Comparison of ENCODE assay signal across 19 cellular contexts in genomic region chr4:77202491-77202890, GRCh38.
"Had no signal": no experiment of that assay in that cellular context is flagged by ENCODE, and none has a peak within 500 bp of the region (broad histone marks: within the 10 kb centered on the region; RNA-seq: fewer than 3 reads in every experiment).

No MANE protein-coding gene starts in this region.

- H3K27me3 Mint-ChIP-seq: activated CD4-positive, alpha-beta memory T cell treated with anti-CD3 and anti-CD28 coated beads for 36 hours had no signal

- H3K9me3 ChIP-seq: heart left ventricle, pancreas, testis had no signal

- H3K9me3 Mint-ChIP-seq: activated CD4-positive, alpha-beta memory T cell treated with anti-CD3 and anti-CD28 coated beads for 36 hours; mesothelial cell of epicardium; neural progenitor cell; stimulated activated naive CD8-positive, alpha-beta T cell treated with anti-CD3 and anti-CD28 coated beads, Interleukin-15, amount 100 ng/mL, for 72 hours; T-helper 2 cell treated with Interferon-gamma antibody and Interleukin-4, amounts not matched to agents 5 μg/mL and 100 μg/mL, for 36 hours had no signal

- H3K4me1 ChIP-seq: pancreas, testis had no signal

- H3K9ac ChIP-seq: neural progenitor cell had no signal

- H3K27ac ChIP-seq: cardiac muscle cell, heart left ventricle, neural progenitor cell, pancreas, testis had no signal

- H3K27me3 ChIP-seq: neural progenitor cell, pancreas, testis had no signal

- H3K36me3 ChIP-seq: cardiac muscle cell, heart left ventricle, neural progenitor cell, pancreas had no signal

- FAIRE-seq: colon, islet of Langerhans, pancreas had no signal

- H3K27ac Mint-ChIP-seq: activated CD4-positive, alpha-beta memory T cell treated with anti-CD3 and anti-CD28 coated beads for 36 hours; mesothelial cell of epicardium; neural progenitor cell; T-helper 2 cell treated with Interferon-gamma antibody and Interleukin-4, amounts not matched to agents 5 μg/mL and 100 μg/mL, for 36 hours had no signal

- H3K36me3 Mint-ChIP-seq: activated CD4-positive, alpha-beta memory T cell treated with anti-CD3 and anti-CD28 coated beads for 36 hours; mesothelial cell of epicardium had no signal

- DNase-seq: activated CD4-positive, alpha-beta memory T cell treated with anti-CD3 and anti-CD28 coated beads for 36 hours; activated CD4-positive, alpha-beta T cell treated with anti-CD3 and anti-CD28 coated beads for 1 hour; activated gamma-delta T cell treated with Interleukin-2 at 50 U/mL for 16 hours; activated T-cell treated with anti-CD3 and anti-CD28 coated beads, Interleukin-2, amount 50 U/mL, for 48 hours; aorta; effector CD8-positive, alpha-beta T cell; erythroblast; heart left ventricle; pancreas; stimulated activated CD4-positive, alpha-beta T cell treated with anti-CD3 and anti-CD28 coated beads, Interleukin-4, amount 100 ng/mL, for 1 hour; stimulated activated CD8-positive, alpha-beta memory T cell treated with anti-CD3 and anti-CD28 coated beads, Interleukin-4, amount 100 ng/mL, for 48 hours; stimulated activated naive CD8-positive, alpha-beta T cell treated with anti-CD3 and anti-CD28 coated beads, Interleukin-15, amount 100 ng/mL, for 72 hours; testis had no signal

- H3K4me2 ChIP-seq: neural progenitor cell had no signal

- H3K4me3 Mint-ChIP-seq: activated CD4-positive, alpha-beta memory T cell treated with anti-CD3 and anti-CD28 coated beads for 36 hours; mesothelial cell of epicardium; neural progenitor cell; stimulated activated naive CD8-positive, alpha-beta T cell treated with anti-CD3 and anti-CD28 coated beads, Interleukin-15, amount 100 ng/mL, for 72 hours; T-helper 2 cell treated with Interferon-gamma antibody and Interleukin-4, amounts not matched to agents 5 μg/mL and 100 μg/mL, for 36 hours had no signal

- H3K4me3 ChIP-seq: cardiac muscle cell, heart left ventricle, neural progenitor cell, pancreas, testis had no signal
